ENCODE assay signal across 8 cellular contexts in the genomic region with DNA sequence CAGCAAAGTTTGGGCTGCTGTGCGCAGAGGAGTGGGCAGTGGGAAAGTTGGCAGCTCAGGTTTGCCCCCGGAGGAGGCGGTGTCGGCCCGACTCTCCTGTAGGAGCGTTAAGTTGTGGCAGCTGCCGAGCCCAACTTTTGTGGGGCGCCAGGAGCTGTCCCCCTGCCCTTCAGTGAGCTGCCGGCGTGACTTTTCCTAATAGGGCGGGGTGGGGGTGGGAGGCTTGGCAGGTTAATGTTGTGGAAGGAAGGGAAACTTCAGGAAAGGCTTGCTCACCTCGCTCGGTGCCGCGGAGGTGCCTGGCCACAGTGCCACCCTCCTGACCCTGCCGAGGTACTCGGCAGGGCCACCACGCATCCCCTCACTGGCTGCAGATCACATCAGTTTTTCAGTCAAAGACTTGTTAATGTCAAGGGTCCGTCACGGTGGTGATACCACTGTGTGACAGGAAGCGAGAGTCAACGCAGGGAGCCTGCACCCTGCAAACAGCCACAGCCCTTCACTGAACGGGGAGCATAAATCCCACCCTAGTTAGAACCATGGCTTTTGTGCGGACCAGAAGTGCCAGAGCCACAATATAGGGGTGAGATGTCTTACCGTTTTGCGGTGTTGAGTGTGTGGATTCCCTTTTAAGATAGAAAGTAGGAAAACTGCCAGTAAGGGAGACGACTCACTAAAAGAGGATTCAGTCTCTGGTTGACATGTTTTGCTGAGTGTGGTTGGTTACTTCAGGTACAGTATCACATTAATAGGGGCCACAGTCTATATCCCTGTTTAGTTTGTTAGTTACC. TPM values are rescaled to one million over a fixed set of nuclear protein-coding genes. Genes with fewer than 3 reads are reported as not detected.
DNase-seq lines count a peak whose midpoint lies in the region; ATAC-seq and TF ChIP-seq lines count a peak whose summit lies in the region.

No MANE protein-coding gene starts in this region.

- no peaks in the 10 kb centered on the region for H3K27me3 ChIP-seq in MM.1S (replicated peaks; ENCODE audit: insufficient read depth, low read length)
- H3K27me3 ChIP-seq in endocrine pancreas (ENCODE audit: control insufficient read depth, insufficient read depth, low read length), result no peaks in the 10 kb centered on the region

- peak overlapping the region; percentile 78 for H2AFZ ChIP-seq in MM.1S (ENCODE audit: low read length)

- H3K4me3 ChIP-seq in MM.1S (ENCODE audit: low read length) (peak overlapping the region; percentile 78), endocrine pancreas (ENCODE audit: control insufficient read depth, insufficient read depth, low read length) (peak overlapping the region; percentile 79)

- H3K9me3 ChIP-seq in MM.1S (replicated peaks; ENCODE audit: insufficient read depth, low read length) (no peaks in the 10 kb centered on the region), endocrine pancreas (ENCODE audit: control insufficient read depth, low read length) (no peaks in the 10 kb centered on the region)

- peaks cover 31% of the 10 kb centered on the region for H3F3A ChIP-seq in MM.1S (ENCODE audit: insufficient read depth, low read length)

- H3K9me2 ChIP-seq in MM.1S (replicated peaks; ENCODE audit: insufficient read depth, low read length), result no peaks in the 10 kb centered on the region

- peak overlapping the region; percentile 95 for H3K4me2 ChIP-seq in MM.1S (ENCODE audit: low read depth, low read length)

- peak overlapping the region; percentile 76 for H3K4me3 Mint-ChIP-seq in stimulated activated effector memory CD8-positive, alpha-beta T cell treated with anti-CD3 and anti-CD28 coated beads, Interleukin-12 subunit alpha, Interleukin-12 subunit beta, amount 100 ng/mL, for 72 hours

- H3K79me2 ChIP-seq in MM.1S (ENCODE audit: low read length), result peaks cover 56% of the 10 kb centered on the region

- DNase-seq in GDM1 (lab: John Stamatoyannopoulos, UW), result peak; percentile 11
- peak; percentile 30 for DNase-seq in H4 (ENCODE audit: low spot score)
- peak; percentile 51 for DNase-seq in MM.1S
- peak; percentile 80 for DNase-seq in activated CD8-positive, alpha-beta memory T cell treated with anti-CD3 and anti-CD28 coated beads for 24 hours
- DNase-seq in mucosa of gallbladder (ENCODE audit: low spot score), result peak; percentile 20
- peak; percentile 21 to 77 for DNase-seq in stimulated activated effector memory CD8-positive, alpha-beta T cell treated with anti-CD3 and anti-CD28 coated beads, Interleukin-12 subunit alpha, Interleukin-12 subunit beta, amount 100 ng/mL, for 72 hours (ENCODE audit: low spot score in 2 of 2)
- no peak for DNase-seq in NCI-H2171 (lab: John Stamatoyannopoulos, UW)

- H4K20me1 ChIP-seq in MM.1S (ENCODE audit: insufficient read depth, low read length), result 0 out of 2 replicates have a peak, but pooled peaks cover 3% of the 10 kb centered on the region

- H3K36me3 ChIP-seq in MM.1S (replicated peaks; ENCODE audit: insufficient read depth, low read length) (no peaks in the 10 kb centered on the region), endocrine pancreas (ENCODE audit: control insufficient read depth, insufficient read depth, low read length) (no peaks in the 10 kb centered on the region)

- H3K27ac Mint-ChIP-seq in stimulated activated effector memory CD8-positive, alpha-beta T cell treated with anti-CD3 and anti-CD28 coated beads, Interleukin-12 subunit alpha, Interleukin-12 subunit beta, amount 100 ng/mL, for 72 hours, result peak overlapping the region; percentile 93

- peak; percentile 41 for ATAC-seq in stimulated activated effector memory CD8-positive, alpha-beta T cell treated with anti-CD3 and anti-CD28 coated beads, Interleukin-12 subunit alpha, Interleukin-12 subunit beta, amount 100 ng/mL, for 72 hours

- H3K36me3 Mint-ChIP-seq in stimulated activated effector memory CD8-positive, alpha-beta T cell treated with anti-CD3 and anti-CD28 coated beads, Interleukin-12 subunit alpha, Interleukin-12 subunit beta, amount 100 ng/mL, for 72 hours, result peaks cover 29% of the 10 kb centered on the region

- peak overlapping the region; percentile 97; the same call in 1 of the 2 replicates for H3K27ac ChIP-seq in MM.1S (ENCODE audit: low read length)

- H3K4me1 ChIP-seq in MM.1S (ENCODE audit: low read length), result peaks cover 32% of the 10 kb centered on the region
- H3K4me1 ChIP-seq in endocrine pancreas (ENCODE audit: control insufficient read depth, insufficient read depth, low read length), result peaks cover 25% of the 10 kb centered on the region

- H3K9me3 Mint-ChIP-seq in stimulated activated effector memory CD8-positive, alpha-beta T cell treated with anti-CD3 and anti-CD28 coated beads, Interleukin-12 subunit alpha, Interleukin-12 subunit beta, amount 100 ng/mL, for 72 hours, result no peaks in the 10 kb centered on the region

- H3K9ac ChIP-seq in MM.1S (ENCODE audit: low read length) (peak overlapping the region; percentile 78), endocrine pancreas (ENCODE audit: control insufficient read depth, insufficient read depth, low read length) (peak overlapping the region; percentile 68)

- H3K4me1 Mint-ChIP-seq in stimulated activated effector memory CD8-positive, alpha-beta T cell treated with anti-CD3 and anti-CD28 coated beads, Interleukin-12 subunit alpha, Interleukin-12 subunit beta, amount 100 ng/mL, for 72 hours, result peaks cover 66% of the 10 kb centered on the region

- TF ChIP-seq CTCF in MM.1S (IDR thresholded peaks at IDR 0.05; ENCODE audit: low read length), result no peak

RNA-seq across cellular contexts. Expression of gene LNPEP, which starts 0.7 kb away (rescaled TPM):
- 38.4 and 50.8 TPM in 2 replicates for total RNA-seq in H4 (2014; rRNA removed; shearing (Covaris generic))
- 37.1 TPM for total RNA-seq in mucosa of gallbladder
